Comparison of ENCODE assay signal across 22 cellular contexts in genomic region chr4:1970926-1971325, GRCh38.
"Had no signal": no experiment of that assay in that cellular context is flagged by ENCODE, and none has a peak within 500 bp of the region (broad histone marks: within the 10 kb centered on the region; RNA-seq: fewer than 3 reads in every experiment).

No MANE protein-coding gene starts in this region.

- H3K27ac ChIP-seq: gastrocnemius medialis, neural progenitor cell, parathyroid adenoma, prostate gland, right atrium auricular region, stomach, testis, tibial artery had no signal

- H3K4me3 Mint-ChIP-seq: memory B cell; naive B cell; natural killer cell treated with Interleukin-12 subunit alpha and Interleukin-12 subunit beta and Interleukin-15 and Interleukin-18, amount 100 ng/mL, for 72 hours; neural progenitor cell; type B pancreatic cell had no signal

- H3K27me3 Mint-ChIP-seq: memory B cell; naive B cell; natural killer cell treated with Interleukin-12 subunit alpha and Interleukin-12 subunit beta and Interleukin-15 and Interleukin-18, amount 100 ng/mL, for 72 hours; type B pancreatic cell had no signal

- H3K9me3 Mint-ChIP-seq: memory B cell; naive B cell; natural killer cell treated with Interleukin-12 subunit alpha and Interleukin-12 subunit beta and Interleukin-15 and Interleukin-18, amount 100 ng/mL, for 72 hours; neural progenitor cell; type B pancreatic cell had no signal

- ATAC-seq: gastrocnemius medialis; left lobe of liver; natural killer cell treated with Interleukin-12 subunit alpha and Interleukin-12 subunit beta and Interleukin-15 and Interleukin-18, amount 100 ng/mL, for 72 hours; sciatic nerve had no signal

- DNase-seq: cortex of kidney; effector CD4-positive, alpha-beta T cell; gastrocnemius medialis; kidney; naive B cell; stimulated activated CD4-positive, alpha-beta T cell treated with anti-CD3 and anti-CD28 coated beads, Interleukin-12 subunit alpha, Interleukin-12 subunit beta, amount 100 ng/mL, for 4 hours; stimulated activated CD4-positive, alpha-beta T cell treated with anti-CD3 and anti-CD28 coated beads, Interleukin-1b, Interleukin-23, amount 100 ng/mL, for 48 hours; stimulated activated CD4-positive, alpha-beta T cell treated with anti-CD3 and anti-CD28 coated beads, Interleukin-4, amount 100 ng/mL, for 1 hour; stimulated activated CD8-positive, alpha-beta memory T cell treated with anti-CD3 and anti-CD28 coated beads, Interleukin-4, amount 100 ng/mL, for 48 hours; stimulated activated naive CD4-positive, alpha-beta T cell treated with Interleukin-2 at 50 U/mL for 16 hours; stomach; testis had no signal

- H3K27ac Mint-ChIP-seq: natural killer cell treated with Interleukin-12 subunit alpha and Interleukin-12 subunit beta and Interleukin-15 and Interleukin-18, amount 100 ng/mL, for 72 hours had no signal

- H3K4me1 Mint-ChIP-seq: memory B cell, neural progenitor cell had no signal
